Comparison of ENCODE assay signal across 20 cellular contexts in the genomic region with DNA sequence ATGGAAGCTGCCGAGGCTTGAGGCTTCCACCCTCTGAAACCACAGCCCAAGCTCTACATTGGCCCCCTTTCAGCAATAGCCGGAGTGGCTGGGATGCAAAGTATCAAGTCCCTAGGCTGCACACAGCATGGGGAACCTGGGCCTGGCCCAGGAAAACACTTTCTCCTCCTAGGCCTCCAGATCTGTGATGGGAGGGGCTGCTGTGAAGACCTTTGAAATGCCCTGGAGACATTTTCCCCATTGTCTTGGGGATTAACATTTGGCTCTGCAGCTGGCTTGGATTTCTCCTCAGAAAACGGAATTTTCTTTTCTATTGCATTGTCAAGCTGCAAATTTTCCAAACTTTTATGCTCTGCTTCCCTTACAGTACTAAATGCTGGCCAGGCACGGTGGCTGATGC. TPM values are rescaled to one million over a fixed set of nuclear protein-coding genes. Genes with fewer than 3 reads are reported as not detected.
DNase-seq lines count a peak whose midpoint lies in the region; ATAC-seq, FAIRE-seq and TF ChIP-seq lines count a peak whose summit lies in the region.
"Had no signal": no experiment of that assay in that cellular context is flagged by ENCODE, and none has a peak within 500 bp of the region (broad histone marks: within the 10 kb centered on the region; RNA-seq: fewer than 3 reads in every experiment).

No MANE protein-coding gene starts in this region.

- no peaks in the 10 kb centered on the region for H3F3A ChIP-seq in neural progenitor cell (ENCODE audit: low read depth)

- no peaks in the 10 kb centered on the region for H4K20me1 ChIP-seq in endothelial cell of umbilical vein (replicated peaks; ENCODE audit: control insufficient read depth, extremely low read depth, insufficient read depth, low read length)
- no peaks in the 10 kb centered on the region for H4K20me1 ChIP-seq in neural progenitor cell (ENCODE audit: low read depth)

- no peaks in the 10 kb centered on the region for H3K36me3 Mint-ChIP-seq in neural progenitor cell

- TF ChIP-seq CTCF in endothelial cell of umbilical vein (IDR thresholded peaks at IDR 0.05; ENCODE audit: extremely low read depth in 1 of 2, insufficient read depth in 1 of 2, low read depth in 1 of 2, low read length in 2 of 2): no peak
- no peak for TF ChIP-seq CTCF in neural progenitor cell (IDR thresholded peaks at IDR 0.05)

- no peak for ATAC-seq in GM18868 (IDR thresholded peaks at IDR 0.05; ENCODE audit: unreplicated experiment)
- ATAC-seq: GM12878, HCT116 had no signal

- no peaks in the 10 kb centered on the region for H3K9me3 ChIP-seq in HAP-1
- no peaks in the 10 kb centered on the region for H3K9me3 ChIP-seq in endothelial cell of umbilical vein (replicated peaks; ENCODE audit: control insufficient read depth, insufficient read depth, low read length)
- no peaks in the 10 kb centered on the region for H3K9me3 ChIP-seq in neural progenitor cell (ENCODE audit: low read depth)

- no peak overlapping the region for H3K27ac Mint-ChIP-seq in neural progenitor cell
- H3K27ac Mint-ChIP-seq: CD4-positive, alpha-beta memory T cell had no signal

- peaks cover 6% of the 10 kb centered on the region for H3K27me3 Mint-ChIP-seq in neural progenitor cell (ENCODE audit: insufficient read depth, low read depth)

- no peaks in the 10 kb centered on the region for H3K36me3 ChIP-seq in HAP-1 (replicated peaks)
- H3K36me3 ChIP-seq in endothelial cell of umbilical vein (ENCODE audit: control insufficient read depth in 2 of 2, extremely low read depth in 1 of 2, insufficient read depth in 2 of 2, low read length in 2 of 2): no peaks in the 10 kb centered on the region
- no peaks in the 10 kb centered on the region for H3K36me3 ChIP-seq in neural progenitor cell

- H3K4me2 ChIP-seq in endothelial cell of umbilical vein (ENCODE audit: insufficient read depth, low read length): no peak overlapping the region
- no peak overlapping the region for H3K4me2 ChIP-seq in neural progenitor cell

- peaks cover 13% of the 10 kb centered on the region for H3K9me3 Mint-ChIP-seq in neural progenitor cell

- H3K27me3 ChIP-seq in HAP-1 (ENCODE audit: low read depth): no peaks in the 10 kb centered on the region
- H3K27me3 ChIP-seq in endothelial cell of umbilical vein (ENCODE audit: control insufficient read depth in 2 of 2, insufficient read depth in 2 of 2, low read length in 2 of 2): peaks cover 0 to 6% of the 10 kb centered on the region in 2 experiments
- H3K27me3 ChIP-seq in neural progenitor cell: no peaks in the 10 kb centered on the region

- no peaks in the 10 kb centered on the region for H3K4me1 Mint-ChIP-seq in neural progenitor cell

- dilution Hi-C loops in endothelial cell of umbilical vein (cut with MboI; ENCODE audit: extremely low pct_ligation_motif_present, low sequenced_read_pairs): no loop called here

- H3K4me1 ChIP-seq in HAP-1 (peaks cover 8% of the 10 kb centered on the region; the same call in 1 of the 2 replicates), endothelial cell of umbilical vein (ENCODE audit: control insufficient read depth, extremely low read depth, insufficient read depth, low read length) (no peaks in the 10 kb centered on the region), neural progenitor cell (peaks cover 2% of the 10 kb centered on the region)

- no peak overlapping the region for H3K4me3 Mint-ChIP-seq in neural progenitor cell
- H3K4me3 Mint-ChIP-seq: CD4-positive, alpha-beta memory T cell had no signal

- CTCF ChIA-PET in endothelial cell of umbilical vein (lab: Charles Lee): no interaction called here

- H3K4me3 ChIP-seq in HAP-1 (no peak overlapping the region), endothelial cell of umbilical vein (replicated peaks in 1 of 3; ENCODE audit: insufficient read depth in 1 of 3, low read depth in 1 of 3, low read length in 3 of 3) (no peak overlapping the region), neural progenitor cell (no peak overlapping the region)
- H3K4me3 ChIP-seq: GM12878 had no signal

- no peaks in the 10 kb centered on the region for H3K79me2 ChIP-seq in endothelial cell of umbilical vein (ENCODE audit: control insufficient read depth, insufficient read depth, low read length)
- H3K79me2 ChIP-seq in neural progenitor cell (ENCODE audit: low read depth): no peaks in the 10 kb centered on the region

- no peak overlapping the region for H3K27ac ChIP-seq in endothelial cell of umbilical vein (ENCODE audit: insufficient read depth, low read depth, low read length)
- H3K27ac ChIP-seq in neural progenitor cell: no peak overlapping the region

- in situ Hi-C loops in HAP-1 (cut with MboI; ENCODE audit: low sequenced_read_pairs): no loop called here

- H2AFZ ChIP-seq in endothelial cell of umbilical vein (ENCODE audit: low read depth, low read length) (no peak overlapping the region), neural progenitor cell (replicated peaks) (peak overlapping the region; percentile 57)

- intact Hi-C loops in endothelial cell of umbilical vein (cut with micrococcal nuclease): no loop called here

- H3K9me1 ChIP-seq in endothelial cell of umbilical vein (replicated peaks; ENCODE audit: control insufficient read depth, extremely low read depth, insufficient read depth, low read length): no peaks in the 10 kb centered on the region

- TF ChIP-seq POLR2A in endothelial cell of umbilical vein (IDR thresholded peaks at IDR 0.05; ENCODE audit: low read depth, low read length): no peak

- no peak for FAIRE-seq in endothelial cell of umbilical vein (lab: Jason Lieb, UNC)
- FAIRE-seq: GM12878, H54 had no signal

- H3K9ac ChIP-seq in endothelial cell of umbilical vein (replicated peaks; ENCODE audit: extremely low read depth, insufficient read depth, low read length) (no peak overlapping the region), neural progenitor cell (no peak overlapping the region)

- peak; percentile 52 to 75 for DNase-seq in HAP-1 (ENCODE audit: low spot score in 2 of 2)
- DNase-seq in endothelial cell of umbilical vein (ENCODE audit: low read depth, low spot score): peak; percentile 0
- peak; percentile 26 for DNase-seq in neural progenitor cell (ENCODE audit: low spot score)
- DNase-seq in activated gamma-delta T cell treated with Interleukin-2 at 50 U/mL for 16 hours: no peak
- no peak for DNase-seq in NCI-H1930 (lab: John Stamatoyannopoulos, UW)
- DNase-seq: C1 segment of cervical spinal cord; Calu3; CD4-positive, alpha-beta memory T cell; COR-L47; DMS153; DND-41; GDM1; GOT3 had no signal

- BruUV-seq in endothelial cell of umbilical vein (replicated peaks; lab: Mats Ljungman, UMichigan): no TSS peak

- POLR2A ChIA-PET in endothelial cell of umbilical vein (lab: Charles Lee): no interaction called here

TF ChIP-seq in endothelial cell of umbilical vein, 7 proteins besides CTCF, POLR2A, EP300 and RAD21:
- no peak for TF ChIP-seq FOS (IDR thresholded peaks at IDR 0.05; ENCODE audit: borderline replicate concordance, insufficient read depth, low read length)
- TF ChIP-seq POLR2AphosphoS5 (IDR thresholded peaks at IDR 0.05; ENCODE audit: insufficient read depth, low read depth, low read length): no peak
- no peak for TF ChIP-seq MYC (IDR thresholded peaks at IDR 0.05; ENCODE audit: low read depth, low read length)
- no peak for TF ChIP-seq EZH2 (IDR thresholded peaks at IDR 0.05; ENCODE audit: borderline replicate concordance, low read depth, low read length, severe bottlenecking)

RNA-seq across cellular contexts. Expression of gene HRG, which starts 18.2 kb away (rescaled TPM):
- not detected in 2 replicates for total RNA-seq in endothelial cell of umbilical vein
- not detected in 2 replicates for polyA plus RNA-seq in endothelial cell of umbilical vein
- polyA plus RNA-seq in endothelial cell of umbilical vein (2011; cell fraction: cytosol; rRNA removed): not detected in 2 replicates
- polyA plus RNA-seq in endothelial cell of umbilical vein (2011; cell fraction: nucleus; rRNA removed): not detected in 2 replicates
- polyA plus RNA-seq in endothelial cell of umbilical vein (2012): not detected in 2 replicates
- not detected in 2 replicates for polyA minus RNA-seq in endothelial cell of umbilical vein
- not detected for polyA minus RNA-seq in endothelial cell of umbilical vein (2011; cell fraction: cytosol; rRNA and poly(A)+ RNA removed)
- polyA minus RNA-seq in endothelial cell of umbilical vein (2011; cell fraction: nucleus; rRNA and poly(A)+ RNA removed): not detected in 2 replicates
- not detected in 2 replicates for total RNA-seq in neural progenitor cell (ENCODE audit: low replicate concordance)
- total RNA-seq: A172; A673; CD4-positive, alpha-beta memory T cell had no signal
- polyA plus RNA-seq: BJ; CD4-positive, alpha-beta memory T cell; GM12878 had no signal

RNA-seq across cellular contexts. Expression of gene KNG1, which starts 33.2 kb away (rescaled TPM):
- total RNA-seq in endothelial cell of umbilical vein (not detected in 2 replicates), neural progenitor cell (ENCODE audit: low replicate concordance) (not detected in 2 replicates)
- polyA plus RNA-seq in endothelial cell of umbilical vein: not detected in 2 replicates
- not detected in 2 replicates for polyA plus RNA-seq in endothelial cell of umbilical vein (2011; cell fraction: cytosol; rRNA removed)
- polyA plus RNA-seq in endothelial cell of umbilical vein (2011; cell fraction: nucleus; rRNA removed): not detected in 2 replicates
- not detected in 2 replicates for polyA plus RNA-seq in endothelial cell of umbilical vein (2012)
- not detected in 2 replicates for polyA minus RNA-seq in endothelial cell of umbilical vein
- not detected for polyA minus RNA-seq in endothelial cell of umbilical vein (2011; cell fraction: cytosol; rRNA and poly(A)+ RNA removed)
- polyA minus RNA-seq in endothelial cell of umbilical vein (2011; cell fraction: nucleus; rRNA and poly(A)+ RNA removed): not detected in 2 replicates
- total RNA-seq: A172; A673; Calu3; CD4-positive, alpha-beta memory T cell had no signal
- polyA plus RNA-seq: BJ; CD4-positive, alpha-beta memory T cell; GM12878 had no signal

RNA-seq across cellular contexts. Expression of gene FETUB, which starts 43.8 kb away (rescaled TPM):
- total RNA-seq in endothelial cell of umbilical vein (not detected in 2 replicates), neural progenitor cell (ENCODE audit: low replicate concordance) (not detected in 2 replicates)
- not detected in 2 replicates for polyA plus RNA-seq in endothelial cell of umbilical vein
- not detected in 2 replicates for polyA plus RNA-seq in endothelial cell of umbilical vein (2011; cell fraction: cytosol; rRNA removed)
- not detected in 2 replicates for polyA plus RNA-seq in endothelial cell of umbilical vein (2011; cell fraction: nucleus; rRNA removed)
- polyA plus RNA-seq in endothelial cell of umbilical vein (2012): not detected in 2 replicates
- not detected in 2 replicates for polyA minus RNA-seq in endothelial cell of umbilical vein
- polyA minus RNA-seq in endothelial cell of umbilical vein (2011; cell fraction: cytosol; rRNA and poly(A)+ RNA removed): not detected
- polyA minus RNA-seq in endothelial cell of umbilical vein (2011; cell fraction: nucleus; rRNA and poly(A)+ RNA removed): not detected in 2 replicates
- total RNA-seq: A673; Calu3; CD4-positive, alpha-beta memory T cell; GM12878 had no signal
- polyA plus RNA-seq: BJ; CD4-positive, alpha-beta memory T cell; GM12878 had no signal

Comparison
In these comparisons a context has a peak if more than half of its experiments do, and no peak if none do; other contexts are left out.
1. DNase-seq: peak in HAP-1 (2 of 2), endothelial cell of umbilical vein (single experiment) and neural progenitor cell (single experiment); none in activated gamma-delta T cell treated with Interleukin-2 at 50 U/mL for 16 hours (single experiment) and NCI-H1930 (0 of 2).